13 cellular contexts compared by ENCODE assay signal in genomic region chr5:177595026-177595585, GRCh38. TPM values are rescaled to one million over a fixed set of nuclear protein-coding genes. Genes with fewer than 3 reads are reported as not detected.
DNase-seq lines count a peak whose midpoint lies in the region; ATAC-seq and TF ChIP-seq lines count a peak whose summit lies in the region.
"Had no signal": no experiment of that assay in that cellular context is flagged by ENCODE, and none has a peak within 500 bp of the region (broad histone marks: within the 10 kb centered on the region; RNA-seq: fewer than 3 reads in every experiment).

No MANE protein-coding gene starts in this region.

- no peak for TF ChIP-seq CTCF in WTC11 (IDR thresholded peaks at IDR 0.05)
- no peak for TF ChIP-seq CTCF in mesothelial cell of epicardium (IDR thresholded peaks at IDR 0.05; ENCODE audit: unreplicated experiment)

- H3K27ac Mint-ChIP-seq in activated T-cell treated with anti-CD3 and anti-CD28 coated beads, Interleukin-2, amount 50 U/mL, for 24 hours: no peak overlapping the region
- no peak overlapping the region for H3K27ac Mint-ChIP-seq in WTC11
- H3K27ac Mint-ChIP-seq in mesothelial cell of epicardium: no peak overlapping the region
- H3K27ac Mint-ChIP-seq: CD4-positive, CD25-positive, alpha-beta regulatory T cell had no signal

- CTCF ChIA-PET in WTC11 (lab: Charles Lee): no interaction called here

- POLR2A ChIA-PET in WTC11 (lab: Charles Lee): interaction anchor here (0.6 kb wide), 1 partner anchor 89 kb away, joined by 4 read pairs; no protein-coding TSS in a partner anchor

- ATAC-seq in WTC11 (no peak), sciatic nerve (no peak), GM18511 (IDR thresholded peaks at IDR 0.05; ENCODE audit: unreplicated experiment) (no peak)
- ATAC-seq: GM12878 had no signal

- H3K9me3 Mint-ChIP-seq in activated T-cell treated with anti-CD3 and anti-CD28 coated beads, Interleukin-2, amount 50 U/mL, for 24 hours: no peaks in the 10 kb centered on the region
- H3K9me3 Mint-ChIP-seq in WTC11: no peaks in the 10 kb centered on the region
- no peaks in the 10 kb centered on the region for H3K9me3 Mint-ChIP-seq in mesothelial cell of epicardium
- H3K9me3 Mint-ChIP-seq: CD4-positive, CD25-positive, alpha-beta regulatory T cell had no signal

- peak; percentile 22 for DNase-seq in activated T-cell treated with anti-CD3 and anti-CD28 coated beads, Interleukin-2, amount 50 U/mL, for 24 hours
- no peak for DNase-seq in activated T-cell treated with anti-CD3 and anti-CD28 coated beads for 4 hours
- DNase-seq in WTC11 (ENCODE audit: low spot score): peak; percentile 3
- peak; percentile 32 for DNase-seq in sciatic nerve (ENCODE audit: low spot score)
- no peak for DNase-seq in ureter (ENCODE audit: low spot score)
- DNase-seq in mesothelial cell of epicardium (ENCODE audit: low spot score in 2 of 2, unreplicated experiment in 2 of 2): no peak
- DNase-seq: ACHN; Calu3; CD4-positive, CD25-positive, alpha-beta regulatory T cell; DMS 273 treated with DMSO at 0.1 percent for 48 hours; H7 had no signal

- intact Hi-C loops in sciatic nerve (cut with DNase I): no loop called here

- H3K4me1 Mint-ChIP-seq in activated T-cell treated with anti-CD3 and anti-CD28 coated beads, Interleukin-2, amount 50 U/mL, for 24 hours (ENCODE audit: low read depth): peaks cover 39% of the 10 kb centered on the region
- H3K4me1 Mint-ChIP-seq in WTC11: peaks cover 9% of the 10 kb centered on the region
- peaks cover 19% of the 10 kb centered on the region for H3K4me1 Mint-ChIP-seq in mesothelial cell of epicardium

- H3K27me3 Mint-ChIP-seq in activated T-cell treated with anti-CD3 and anti-CD28 coated beads, Interleukin-2, amount 50 U/mL, for 24 hours: peaks cover 8% of the 10 kb centered on the region
- peaks cover 20% of the 10 kb centered on the region for H3K27me3 Mint-ChIP-seq in WTC11 (ENCODE audit: low read depth)
- H3K27me3 Mint-ChIP-seq in mesothelial cell of epicardium (ENCODE audit: low read depth): peaks cover 10% of the 10 kb centered on the region
- H3K27me3 Mint-ChIP-seq: CD4-positive, CD25-positive, alpha-beta regulatory T cell had no signal

- no peak overlapping the region for H3K4me3 Mint-ChIP-seq in activated T-cell treated with anti-CD3 and anti-CD28 coated beads, Interleukin-2, amount 50 U/mL, for 24 hours
- H3K4me3 Mint-ChIP-seq in WTC11 (no peak overlapping the region), mesothelial cell of epicardium (no peak overlapping the region)

- H3K36me3 Mint-ChIP-seq in activated T-cell treated with anti-CD3 and anti-CD28 coated beads, Interleukin-2, amount 50 U/mL, for 24 hours (ENCODE audit: low read depth): peaks cover 53% of the 10 kb centered on the region
- H3K36me3 Mint-ChIP-seq in WTC11 (peaks cover 31% of the 10 kb centered on the region), mesothelial cell of epicardium (peaks cover 21% of the 10 kb centered on the region)

TF ChIP-seq in WTC11, 78 proteins besides CTCF, POLR2A, EP300 and RAD21:
- TF ChIP-seq ETV6 (CRISPR knock-in tag; IDR thresholded peaks at IDR 0.05) (no peak), ZBTB21 (CRISPR knock-in tag; IDR thresholded peaks at IDR 0.05; ENCODE audit: borderline replicate concordance) (no peak), JUN (CRISPR knock-in tag; IDR thresholded peaks at IDR 0.05) (no peak), EMX1 (CRISPR knock-in tag; IDR thresholded peaks at IDR 0.05) (no peak), ZNF138 (CRISPR knock-in tag; conservative IDR thresholded peaks at IDR 0.05) (no peak), FOXJ3 (CRISPR knock-in tag; IDR thresholded peaks at IDR 0.05; ENCODE audit: borderline replicate concordance) (no peak), USF2 (CRISPR knock-in tag; IDR thresholded peaks at IDR 0.05) (no peak), HMGA2 (CRISPR knock-in tag; IDR thresholded peaks at IDR 0.05) (no peak), MXD4 (CRISPR knock-in tag; IDR thresholded peaks at IDR 0.05; ENCODE audit: borderline replicate concordance) (no peak), TCF7 (CRISPR knock-in tag; IDR thresholded peaks at IDR 0.05; ENCODE audit: low read depth) (no peak), FOXP1 (CRISPR knock-in tag; IDR thresholded peaks at IDR 0.05; ENCODE audit: borderline replicate concordance) (no peak)
- TF ChIP-seq, protein P1, sequence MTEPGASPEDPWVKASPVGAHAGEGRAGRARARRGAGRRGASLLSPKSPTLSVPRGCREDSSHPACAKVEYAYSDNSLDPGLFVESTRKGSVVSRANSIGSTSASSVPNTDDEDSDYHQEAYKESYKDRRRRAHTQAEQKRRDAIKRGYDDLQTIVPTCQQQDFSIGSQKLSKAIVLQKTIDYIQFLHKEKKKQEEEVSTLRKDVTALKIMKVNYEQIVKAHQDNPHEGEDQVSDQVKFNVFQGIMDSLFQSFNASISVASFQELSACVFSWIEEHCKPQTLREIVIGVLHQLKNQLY (CRISPR knock-in tag; IDR thresholded peaks at IDR 0.05): no peak
- TF ChIP-seq, protein P2, sequence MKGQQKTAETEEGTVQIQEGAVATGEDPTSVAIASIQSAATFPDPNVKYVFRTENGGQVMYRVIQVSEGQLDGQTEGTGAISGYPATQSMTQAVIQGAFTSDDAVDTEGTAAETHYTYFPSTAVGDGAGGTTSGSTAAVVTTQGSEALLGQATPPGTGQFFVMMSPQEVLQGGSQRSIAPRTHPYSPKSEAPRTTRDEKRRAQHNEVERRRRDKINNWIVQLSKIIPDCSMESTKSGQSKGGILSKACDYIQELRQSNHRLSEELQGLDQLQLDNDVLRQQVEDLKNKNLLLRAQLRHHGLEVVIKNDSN (CRISPR knock-in tag; IDR thresholded peaks at IDR 0.05): no peak
- TF ChIP-seq, protein P3, sequence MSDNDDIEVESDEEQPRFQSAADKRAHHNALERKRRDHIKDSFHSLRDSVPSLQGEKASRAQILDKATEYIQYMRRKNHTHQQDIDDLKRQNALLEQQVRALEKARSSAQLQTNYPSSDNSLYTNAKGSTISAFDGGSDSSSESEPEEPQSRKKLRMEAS (CRISPR knock-in tag; IDR thresholded peaks at IDR 0.05): no peak
- TF ChIP-seq, protein P4, sequence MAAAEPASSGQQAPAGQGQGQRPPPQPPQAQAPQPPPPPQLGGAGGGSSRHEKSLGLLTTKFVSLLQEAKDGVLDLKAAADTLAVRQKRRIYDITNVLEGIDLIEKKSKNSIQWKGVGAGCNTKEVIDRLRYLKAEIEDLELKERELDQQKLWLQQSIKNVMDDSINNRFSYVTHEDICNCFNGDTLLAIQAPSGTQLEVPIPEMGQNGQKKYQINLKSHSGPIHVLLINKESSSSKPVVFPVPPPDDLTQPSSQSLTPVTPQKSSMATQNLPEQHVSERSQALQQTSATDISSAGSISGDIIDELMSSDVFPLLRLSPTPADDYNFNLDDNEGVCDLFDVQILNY (CRISPR knock-in tag; IDR thresholded peaks at IDR 0.05): no peak
- TF ChIP-seq, protein P5, sequence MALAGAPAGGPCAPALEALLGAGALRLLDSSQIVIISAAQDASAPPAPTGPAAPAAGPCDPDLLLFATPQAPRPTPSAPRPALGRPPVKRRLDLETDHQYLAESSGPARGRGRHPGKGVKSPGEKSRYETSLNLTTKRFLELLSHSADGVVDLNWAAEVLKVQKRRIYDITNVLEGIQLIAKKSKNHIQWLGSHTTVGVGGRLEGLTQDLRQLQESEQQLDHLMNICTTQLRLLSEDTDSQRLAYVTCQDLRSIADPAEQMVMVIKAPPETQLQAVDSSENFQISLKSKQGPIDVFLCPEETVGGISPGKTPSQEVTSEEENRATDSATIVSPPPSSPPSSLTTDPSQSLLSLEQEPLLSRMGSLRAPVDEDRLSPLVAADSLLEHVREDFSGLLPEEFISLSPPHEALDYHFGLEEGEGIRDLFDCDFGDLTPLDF (CRISPR knock-in tag; IDR thresholded peaks at IDR 0.05): no peak
- TF ChIP-seq, protein P6, sequence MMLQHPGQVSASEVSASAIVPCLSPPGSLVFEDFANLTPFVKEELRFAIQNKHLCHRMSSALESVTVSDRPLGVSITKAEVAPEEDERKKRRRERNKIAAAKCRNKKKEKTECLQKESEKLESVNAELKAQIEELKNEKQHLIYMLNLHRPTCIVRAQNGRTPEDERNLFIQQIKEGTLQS (CRISPR knock-in tag; conservative IDR thresholded peaks at IDR 0.05): no peak
TF ChIP-seq in WTC11: peak in this region for 0.

RNA-seq across cellular contexts. Expression of gene TMED9, which starts 3.1 kb away (rescaled TPM):
- total RNA-seq in WTC11 (2021) (164 to 172 TPM (median 170 TPM) in 3 replicates), sciatic nerve (81.0 TPM), ureter (137 TPM), mesothelial cell of epicardium (146 to 157 TPM (median 151 TPM) in 3 replicates)

RNA-seq across cellular contexts. Expression of gene B4GALT7, which starts 4.8 kb away (rescaled TPM):
- total RNA-seq in WTC11 (2021): 20.3 to 22.5 TPM (median 21.7 TPM) in 3 replicates
- total RNA-seq in sciatic nerve: 16.5 TPM
- 45.7 TPM for total RNA-seq in ureter
- total RNA-seq in mesothelial cell of epicardium: 37.4 to 42.0 TPM (median 39.8 TPM) in 3 replicates

RNA-seq across cellular contexts. Expression of gene FAM193B, which starts 40.7 kb away (rescaled TPM):
- total RNA-seq in WTC11 (2021) (95.1 to 101 TPM (median 95.6 TPM) in 3 replicates), sciatic nerve (113 TPM), ureter (76.0 TPM), mesothelial cell of epicardium (126 to 128 TPM (median 128 TPM) in 3 replicates)

Comparison
In these comparisons a context has a peak if more than half of its experiments do, and no peak if none do; other contexts are left out.
1. DNase-seq: peak in activated T-cell treated with anti-CD3 and anti-CD28 coated beads, Interleukin-2, amount 50 U/mL, for 24 hours (single experiment), WTC11 (single experiment) and sciatic nerve (single experiment); none in activated T-cell treated with anti-CD3 and anti-CD28 coated beads for 4 hours (single experiment), ureter (single experiment) and mesothelial cell of epicardium (0 of 2).